In the genomic region with DNA sequence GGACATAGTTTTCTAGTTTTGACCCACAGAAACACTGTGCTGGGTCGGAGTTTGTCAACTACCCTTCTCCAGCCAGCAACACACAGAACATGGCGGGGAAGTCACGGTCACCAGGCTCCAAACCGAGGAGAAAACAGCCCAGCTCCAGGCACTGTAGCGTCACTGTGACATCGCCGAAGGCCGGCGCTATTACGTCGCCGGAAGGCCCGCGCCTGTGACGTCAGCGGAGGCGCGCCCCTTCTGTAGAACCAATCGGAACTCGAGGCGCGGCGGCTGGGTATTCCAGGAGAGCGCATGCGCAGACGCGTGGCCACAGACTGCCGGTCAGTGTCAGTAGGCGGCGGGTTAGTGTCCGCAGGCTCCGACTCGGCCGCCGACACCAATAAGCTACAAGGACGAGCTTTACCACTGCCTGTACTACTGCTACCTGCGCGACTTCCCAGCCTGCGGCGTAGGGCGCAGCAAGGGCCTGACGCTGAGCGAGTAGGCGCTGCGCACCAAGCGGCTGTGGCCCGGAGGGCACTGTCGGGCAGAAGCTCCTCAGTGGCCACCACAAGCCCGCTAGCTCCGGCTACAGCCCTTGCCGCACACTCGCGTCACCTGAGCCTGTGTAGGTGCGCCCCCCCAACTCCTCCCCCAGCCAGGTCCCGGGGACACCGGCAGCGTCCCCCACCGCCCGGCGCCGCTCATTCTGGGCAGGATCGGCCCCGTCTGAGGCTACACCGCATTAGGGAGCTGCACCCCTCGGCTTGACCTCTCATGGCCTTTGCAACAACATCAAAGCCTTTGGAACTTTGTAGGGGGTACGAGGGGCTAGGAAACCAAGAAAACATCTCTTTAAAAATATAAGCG, we compare ENCODE assay signal across 1 cellular context.
TF ChIP-seq lines count a peak whose summit lies in the region.

No MANE protein-coding gene starts in this region.

TF ChIP-seq in HepG2, 621 proteins besides CTCF, POLR2A, EP300 and RAD21 (continued from another document and continues in another):
- TF ChIP-seq, protein P1, sequence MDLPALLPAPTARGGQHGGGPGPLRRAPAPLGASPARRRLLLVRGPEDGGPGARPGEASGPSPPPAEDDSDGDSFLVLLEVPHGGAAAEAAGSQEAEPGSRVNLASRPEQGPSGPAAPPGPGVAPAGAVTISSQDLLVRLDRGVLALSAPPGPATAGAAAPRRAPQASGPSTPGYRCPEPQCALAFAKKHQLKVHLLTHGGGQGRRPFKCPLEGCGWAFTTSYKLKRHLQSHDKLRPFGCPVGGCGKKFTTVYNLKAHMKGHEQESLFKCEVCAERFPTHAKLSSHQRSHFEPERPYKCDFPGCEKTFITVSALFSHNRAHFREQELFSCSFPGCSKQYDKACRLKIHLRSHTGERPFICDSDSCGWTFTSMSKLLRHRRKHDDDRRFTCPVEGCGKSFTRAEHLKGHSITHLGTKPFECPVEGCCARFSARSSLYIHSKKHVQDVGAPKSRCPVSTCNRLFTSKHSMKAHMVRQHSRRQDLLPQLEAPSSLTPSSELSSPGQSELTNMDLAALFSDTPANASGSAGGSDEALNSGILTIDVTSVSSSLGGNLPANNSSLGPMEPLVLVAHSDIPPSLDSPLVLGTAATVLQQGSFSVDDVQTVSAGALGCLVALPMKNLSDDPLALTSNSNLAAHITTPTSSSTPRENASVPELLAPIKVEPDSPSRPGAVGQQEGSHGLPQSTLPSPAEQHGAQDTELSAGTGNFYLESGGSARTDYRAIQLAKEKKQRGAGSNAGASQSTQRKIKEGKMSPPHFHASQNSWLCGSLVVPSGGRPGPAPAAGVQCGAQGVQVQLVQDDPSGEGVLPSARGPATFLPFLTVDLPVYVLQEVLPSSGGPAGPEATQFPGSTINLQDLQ (CRISPR knock-in tag; IDR thresholded peaks at IDR 0.05) = no peak
- no peak; the same call in 1 of the 2 replicates for TF ChIP-seq ZNF367 (CRISPR knock-in tag; IDR thresholded peaks at IDR 0.05; ENCODE audit: borderline replicate concordance)
- no peak for TF ChIP-seq TCF7L2 (IDR thresholded peaks at IDR 0.05; ENCODE audit: low read depth, low read length)
- TF ChIP-seq NFRKB (IDR thresholded peaks at IDR 0.05) = no peak
- TF ChIP-seq ZNF644 (CRISPR knock-in tag; IDR thresholded peaks at IDR 0.05; ENCODE audit: low read depth) = no peak
- TF ChIP-seq SRSF1 (optimal IDR thresholded peaks at IDR 0.05; ENCODE audit: low read depth, low read length) = no peak
- TF ChIP-seq, protein P2, sequence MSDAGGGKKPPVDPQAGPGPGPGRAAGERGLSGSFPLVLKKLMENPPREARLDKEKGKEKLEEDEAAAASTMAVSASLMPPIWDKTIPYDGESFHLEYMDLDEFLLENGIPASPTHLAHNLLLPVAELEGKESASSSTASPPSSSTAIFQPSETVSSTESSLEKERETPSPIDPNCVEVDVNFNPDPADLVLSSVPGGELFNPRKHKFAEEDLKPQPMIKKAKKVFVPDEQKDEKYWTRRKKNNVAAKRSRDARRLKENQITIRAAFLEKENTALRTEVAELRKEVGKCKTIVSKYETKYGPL (CRISPR knock-in tag; IDR thresholded peaks at IDR 0.05) = no peak
- TF ChIP-seq EHMT2 (IDR thresholded peaks at IDR 0.05; ENCODE audit: borderline replicate concordance, low read depth, low read length) = no peak
- TF ChIP-seq, protein P3, sequence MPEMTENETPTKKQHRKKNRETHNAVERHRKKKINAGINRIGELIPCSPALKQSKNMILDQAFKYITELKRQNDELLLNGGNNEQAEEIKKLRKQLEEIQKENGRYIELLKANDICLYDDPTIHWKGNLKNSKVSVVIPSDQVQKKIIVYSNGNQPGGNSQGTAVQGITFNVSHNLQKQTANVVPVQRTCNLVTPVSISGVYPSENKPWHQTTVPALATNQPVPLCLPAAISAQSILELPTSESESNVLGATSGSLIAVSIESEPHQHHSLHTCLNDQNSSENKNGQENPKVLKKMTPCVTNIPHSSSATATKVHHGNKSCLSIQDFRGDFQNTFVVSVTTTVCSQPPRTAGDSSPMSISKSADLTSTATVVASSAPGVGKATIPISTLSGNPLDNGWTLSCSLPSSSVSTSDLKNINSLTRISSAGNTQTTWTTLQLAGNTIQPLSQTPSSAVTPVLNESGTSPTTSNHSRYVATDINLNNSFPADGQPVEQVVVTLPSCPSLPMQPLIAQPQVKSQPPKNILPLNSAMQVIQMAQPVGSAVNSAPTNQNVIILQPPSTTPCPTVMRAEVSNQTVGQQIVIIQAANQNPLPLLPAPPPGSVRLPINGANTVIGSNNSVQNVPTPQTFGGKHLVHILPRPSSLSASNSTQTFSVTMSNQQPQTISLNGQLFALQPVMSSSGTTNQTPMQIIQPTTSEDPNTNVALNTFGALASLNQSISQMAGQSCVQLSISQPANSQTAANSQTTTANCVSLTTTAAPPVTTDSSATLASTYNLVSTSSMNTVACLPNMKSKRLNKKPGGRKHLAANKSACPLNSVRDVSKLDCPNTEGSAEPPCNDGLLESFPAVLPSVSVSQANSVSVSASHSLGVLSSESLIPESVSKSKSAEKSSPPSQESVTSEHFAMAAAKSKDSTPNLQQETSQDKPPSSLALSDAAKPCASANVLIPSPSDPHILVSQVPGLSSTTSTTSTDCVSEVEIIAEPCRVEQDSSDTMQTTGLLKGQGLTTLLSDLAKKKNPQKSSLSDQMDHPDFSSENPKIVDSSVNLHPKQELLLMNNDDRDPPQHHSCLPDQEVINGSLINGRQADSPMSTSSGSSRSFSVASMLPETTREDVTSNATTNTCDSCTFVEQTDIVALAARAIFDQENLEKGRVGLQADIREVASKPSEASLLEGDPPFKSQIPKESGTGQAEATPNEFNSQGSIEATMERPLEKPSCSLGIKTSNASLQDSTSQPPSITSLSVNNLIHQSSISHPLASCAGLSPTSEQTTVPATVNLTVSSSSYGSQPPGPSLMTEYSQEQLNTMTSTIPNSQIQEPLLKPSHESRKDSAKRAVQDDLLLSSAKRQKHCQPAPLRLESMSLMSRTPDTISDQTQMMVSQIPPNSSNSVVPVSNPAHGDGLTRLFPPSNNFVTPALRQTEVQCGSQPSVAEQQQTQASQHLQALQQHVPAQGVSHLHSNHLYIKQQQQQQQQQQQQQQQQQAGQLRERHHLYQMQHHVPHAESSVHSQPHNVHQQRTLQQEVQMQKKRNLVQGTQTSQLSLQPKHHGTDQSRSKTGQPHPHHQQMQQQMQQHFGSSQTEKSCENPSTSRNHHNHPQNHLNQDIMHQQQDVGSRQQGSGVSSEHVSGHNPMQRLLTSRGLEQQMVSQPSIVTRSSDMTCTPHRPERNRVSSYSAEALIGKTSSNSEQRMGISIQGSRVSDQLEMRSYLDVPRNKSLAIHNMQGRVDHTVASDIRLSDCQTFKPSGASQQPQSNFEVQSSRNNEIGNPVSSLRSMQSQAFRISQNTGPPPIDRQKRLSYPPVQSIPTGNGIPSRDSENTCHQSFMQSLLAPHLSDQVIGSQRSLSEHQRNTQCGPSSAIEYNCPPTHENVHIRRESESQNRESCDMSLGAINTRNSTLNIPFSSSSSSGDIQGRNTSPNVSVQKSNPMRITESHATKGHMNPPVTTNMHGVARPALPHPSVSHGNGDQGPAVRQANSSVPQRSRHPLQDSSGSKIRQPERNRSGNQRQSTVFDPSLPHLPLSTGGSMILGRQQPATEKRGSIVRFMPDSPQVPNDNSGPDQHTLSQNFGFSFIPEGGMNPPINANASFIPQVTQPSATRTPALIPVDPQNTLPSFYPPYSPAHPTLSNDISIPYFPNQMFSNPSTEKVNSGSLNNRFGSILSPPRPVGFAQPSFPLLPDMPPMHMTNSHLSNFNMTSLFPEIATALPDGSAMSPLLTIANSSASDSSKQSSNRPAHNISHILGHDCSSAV (CRISPR knock-in tag; IDR thresholded peaks at IDR 0.05; ENCODE audit: borderline replicate concordance) = 0 out of 2 replicates have a peak, but pooled peaks have one; percentile 59
- TF ChIP-seq GZF1 (CRISPR knock-in tag; IDR thresholded peaks at IDR 0.05) = no peak
- no peak for TF ChIP-seq MATR3 (CRISPR knock-in tag; IDR thresholded peaks at IDR 0.05)
- TF ChIP-seq ZNF138 (CRISPR knock-in tag; IDR thresholded peaks at IDR 0.05; ENCODE audit: low read depth) = no peak
- peak; percentile 42; the same call in 1 of the 2 replicates for TF ChIP-seq ZNF564 (CRISPR knock-in tag; IDR thresholded peaks at IDR 0.05)
- peak; percentile 55; the same call in 1 of the 2 replicates for TF ChIP-seq BRD4 (CRISPR knock-in tag; IDR thresholded peaks at IDR 0.05)
- TF ChIP-seq GLI4 (CRISPR knock-in tag; IDR thresholded peaks at IDR 0.05; ENCODE audit: borderline replicate concordance) = no peak
- TF ChIP-seq DR1 (CRISPR knock-in tag; IDR thresholded peaks at IDR 0.05) = peak; percentile 80
- TF ChIP-seq ZNF598 (CRISPR knock-in tag; IDR thresholded peaks at IDR 0.05; ENCODE audit: borderline replicate concordance) = no peak
- no peak for TF ChIP-seq ZNF678 (CRISPR knock-in tag; IDR thresholded peaks at IDR 0.05)
- TF ChIP-seq AGO1 (IDR thresholded peaks at IDR 0.05; ENCODE audit: low read depth, low read length, poor library complexity, severe bottlenecking) = no peak
- TF ChIP-seq, protein P4, sequence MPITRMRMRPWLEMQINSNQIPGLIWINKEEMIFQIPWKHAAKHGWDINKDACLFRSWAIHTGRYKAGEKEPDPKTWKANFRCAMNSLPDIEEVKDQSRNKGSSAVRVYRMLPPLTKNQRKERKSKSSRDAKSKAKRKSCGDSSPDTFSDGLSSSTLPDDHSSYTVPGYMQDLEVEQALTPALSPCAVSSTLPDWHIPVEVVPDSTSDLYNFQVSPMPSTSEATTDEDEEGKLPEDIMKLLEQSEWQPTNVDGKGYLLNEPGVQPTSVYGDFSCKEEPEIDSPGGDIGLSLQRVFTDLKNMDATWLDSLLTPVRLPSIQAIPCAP (CRISPR knock-in tag; IDR thresholded peaks at IDR 0.05; ENCODE audit: low read depth) = no peak
- TF ChIP-seq ZFP62 (CRISPR knock-in tag; IDR thresholded peaks at IDR 0.05) = 0 out of 2 replicates have a peak, but pooled peaks have one; percentile 32
- TF ChIP-seq, protein P5, sequence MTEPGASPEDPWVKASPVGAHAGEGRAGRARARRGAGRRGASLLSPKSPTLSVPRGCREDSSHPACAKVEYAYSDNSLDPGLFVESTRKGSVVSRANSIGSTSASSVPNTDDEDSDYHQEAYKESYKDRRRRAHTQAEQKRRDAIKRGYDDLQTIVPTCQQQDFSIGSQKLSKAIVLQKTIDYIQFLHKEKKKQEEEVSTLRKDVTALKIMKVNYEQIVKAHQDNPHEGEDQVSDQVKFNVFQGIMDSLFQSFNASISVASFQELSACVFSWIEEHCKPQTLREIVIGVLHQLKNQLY (CRISPR knock-in tag; IDR thresholded peaks at IDR 0.05) = 0 out of 2 replicates have a peak, but pooled peaks have one; percentile 49
- peak; percentile 29 for TF ChIP-seq MED8 (CRISPR knock-in tag; IDR thresholded peaks at IDR 0.05; ENCODE audit: insufficient replicate concordance)
- TF ChIP-seq FOXA3 (CRISPR knock-in tag; IDR thresholded peaks at IDR 0.05) = no peak
- TF ChIP-seq SYNCRIP (IDR thresholded peaks at IDR 0.05; ENCODE audit: insufficient read depth, low read depth, low read length) = no peak
- no peak for TF ChIP-seq ZBTB1 (CRISPR knock-in tag; IDR thresholded peaks at IDR 0.05; ENCODE audit: borderline replicate concordance)
- TF ChIP-seq, protein P6, sequence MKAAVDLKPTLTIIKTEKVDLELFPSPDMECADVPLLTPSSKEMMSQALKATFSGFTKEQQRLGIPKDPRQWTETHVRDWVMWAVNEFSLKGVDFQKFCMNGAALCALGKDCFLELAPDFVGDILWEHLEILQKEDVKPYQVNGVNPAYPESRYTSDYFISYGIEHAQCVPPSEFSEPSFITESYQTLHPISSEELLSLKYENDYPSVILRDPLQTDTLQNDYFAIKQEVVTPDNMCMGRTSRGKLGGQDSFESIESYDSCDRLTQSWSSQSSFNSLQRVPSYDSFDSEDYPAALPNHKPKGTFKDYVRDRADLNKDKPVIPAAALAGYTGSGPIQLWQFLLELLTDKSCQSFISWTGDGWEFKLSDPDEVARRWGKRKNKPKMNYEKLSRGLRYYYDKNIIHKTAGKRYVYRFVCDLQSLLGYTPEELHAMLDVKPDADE (CRISPR knock-in tag; IDR thresholded peaks at IDR 0.05) = no peak
- TF ChIP-seq, protein P7, sequence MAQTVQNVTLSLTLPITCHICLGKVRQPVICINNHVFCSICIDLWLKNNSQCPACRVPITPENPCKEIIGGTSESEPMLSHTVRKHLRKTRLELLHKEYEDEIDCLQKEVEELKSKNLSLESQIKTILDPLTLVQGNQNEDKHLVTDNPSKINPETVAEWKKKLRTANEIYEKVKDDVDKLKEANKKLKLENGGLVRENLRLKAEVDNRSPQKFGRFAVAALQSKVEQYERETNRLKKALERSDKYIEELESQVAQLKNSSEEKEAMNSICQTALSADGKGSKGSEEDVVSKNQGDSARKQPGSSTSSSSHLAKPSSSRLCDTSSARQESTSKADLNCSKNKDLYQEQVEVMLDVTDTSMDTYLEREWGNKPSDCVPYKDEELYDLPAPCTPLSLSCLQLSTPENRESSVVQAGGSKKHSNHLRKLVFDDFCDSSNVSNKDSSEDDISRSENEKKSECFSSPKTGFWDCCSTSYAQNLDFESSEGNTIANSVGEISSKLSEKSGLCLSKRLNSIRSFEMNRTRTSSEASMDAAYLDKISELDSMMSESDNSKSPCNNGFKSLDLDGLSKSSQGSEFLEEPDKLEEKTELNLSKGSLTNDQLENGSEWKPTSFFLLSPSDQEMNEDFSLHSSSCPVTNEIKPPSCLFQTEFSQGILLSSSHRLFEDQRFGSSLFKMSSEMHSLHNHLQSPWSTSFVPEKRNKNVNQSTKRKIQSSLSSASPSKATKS (CRISPR knock-in tag; IDR thresholded peaks at IDR 0.05) = no peak
- TF ChIP-seq, protein P8, sequence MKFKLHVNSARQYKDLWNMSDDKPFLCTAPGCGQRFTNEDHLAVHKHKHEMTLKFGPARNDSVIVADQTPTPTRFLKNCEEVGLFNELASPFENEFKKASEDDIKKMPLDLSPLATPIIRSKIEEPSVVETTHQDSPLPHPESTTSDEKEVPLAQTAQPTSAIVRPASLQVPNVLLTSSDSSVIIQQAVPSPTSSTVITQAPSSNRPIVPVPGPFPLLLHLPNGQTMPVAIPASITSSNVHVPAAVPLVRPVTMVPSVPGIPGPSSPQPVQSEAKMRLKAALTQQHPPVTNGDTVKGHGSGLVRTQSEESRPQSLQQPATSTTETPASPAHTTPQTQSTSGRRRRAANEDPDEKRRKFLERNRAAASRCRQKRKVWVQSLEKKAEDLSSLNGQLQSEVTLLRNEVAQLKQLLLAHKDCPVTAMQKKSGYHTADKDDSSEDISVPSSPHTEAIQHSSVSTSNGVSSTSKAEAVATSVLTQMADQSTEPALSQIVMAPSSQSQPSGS (CRISPR knock-in tag; IDR thresholded peaks at IDR 0.05) = peak; percentile 91
- peak; percentile 87 for TF ChIP-seq ZNF501 (CRISPR knock-in tag; IDR thresholded peaks at IDR 0.05)
- peak; percentile 74; the same call in 1 of the 2 replicates for TF ChIP-seq KLF11 (CRISPR knock-in tag; IDR thresholded peaks at IDR 0.05)
